15 cellular contexts compared by ENCODE assay signal in genomic region chr5:16578474-16578883, GRCh38. TPM values are rescaled to one million over a fixed set of nuclear protein-coding genes. Genes with fewer than 3 reads are reported as not detected.
DNase-seq lines count a peak whose midpoint lies in the region; ATAC-seq, FAIRE-seq and TF ChIP-seq lines count a peak whose summit lies in the region.
"Had no signal": no experiment of that assay in that cellular context is flagged by ENCODE, and none has a peak within 500 bp of the region (broad histone marks: within the 10 kb centered on the region; RNA-seq: fewer than 3 reads in every experiment).

No MANE protein-coding gene starts in this region.

- no peaks in the 10 kb centered on the region for H3K9me3 ChIP-seq in astrocyte (ENCODE audit: insufficient read depth, low read depth, low read length)
- H3K9me3 ChIP-seq: BE2C, tibial artery had no signal

- ATAC-seq in GM23338 = no peak
- ATAC-seq: foreskin keratinocyte had no signal

- no peaks in the 10 kb centered on the region; the same call in 2 of the 3 replicates for H3K9me3 Mint-ChIP-seq in GM23338
- no peaks in the 10 kb centered on the region for H3K9me3 Mint-ChIP-seq in astrocyte (ENCODE audit: unreplicated experiment)
- H3K9me3 Mint-ChIP-seq in nephron = no peaks in the 10 kb centered on the region

- H4K20me1 ChIP-seq in GM23338 (replicated peaks; ENCODE audit: insufficient read depth) = no peaks in the 10 kb centered on the region
- no peaks in the 10 kb centered on the region for H4K20me1 ChIP-seq in astrocyte (ENCODE audit: insufficient read depth, low read length)

- no peaks in the 10 kb centered on the region for H3K9me2 ChIP-seq in GM23338 (ENCODE audit: insufficient read depth)

- H3K27me3 Mint-ChIP-seq in GM23338 (ENCODE audit: insufficient read depth, low read depth, poor library complexity) (peaks cover 2% of the 10 kb centered on the region), astrocyte (ENCODE audit: low read depth, unreplicated experiment) (peaks cover 8% of the 10 kb centered on the region), nephron (ENCODE audit: low read depth) (peaks cover 10% of the 10 kb centered on the region)

- H3K36me3 Mint-ChIP-seq in GM23338 (ENCODE audit: low read depth) (no peaks in the 10 kb centered on the region), astrocyte (ENCODE audit: low read depth, unreplicated experiment) (no peaks in the 10 kb centered on the region), nephron (ENCODE audit: low read depth) (peaks cover 3% of the 10 kb centered on the region)

- peaks cover 15% of the 10 kb centered on the region for H3F3A ChIP-seq in GM23338 (replicated peaks; ENCODE audit: low read depth)

- H3K27ac ChIP-seq in GM23338 (ENCODE audit: low read depth) (no peak overlapping the region; the same call in 1 of the 2 replicates), astrocyte (ENCODE audit: low read depth, low read length) (no peak overlapping the region)
- H3K27ac ChIP-seq: foreskin keratinocyte, tibial artery had no signal

- no peak for FAIRE-seq in astrocyte (lab: Jason Lieb, UNC)

- no peak overlapping the region for H3K4me2 ChIP-seq in GM23338
- H3K4me2 ChIP-seq in astrocyte (ENCODE audit: low read length) = peak overlapping the region; percentile 31

- H3K27me3 ChIP-seq in GM23338 (ENCODE audit: insufficient read depth) (no peaks in the 10 kb centered on the region), astrocyte (ENCODE audit: insufficient read depth, low read length) (no peaks in the 10 kb centered on the region)
- H3K27me3 ChIP-seq: BE2C, foreskin keratinocyte, tibial artery had no signal

- DNase-seq in GM23338 (ENCODE audit: low spot score) (no peak), NCI-H2227 treated with DMSO at 0.1 percent for 48 hours (lab: John Stamatoyannopoulos, UW) (peak; percentile 89), astrocyte (ENCODE audit: low read depth) (no peak), GOT3 (lab: John Stamatoyannopoulos, UW) (no peak), AG20443 (ENCODE audit: low spot score) (no peak), occipital lobe (lab: John Stamatoyannopoulos, UW) (no peak)
- no peak for DNase-seq in activated CD4-positive, alpha-beta T cell treated with anti-CD3 and anti-CD28 coated beads, Interleukin-2, amount 50 U/mL, for 4 hours
- DNase-seq: activated gamma-delta T cell; DMS79 treated with DMSO at 0.1 percent for 48 hours; foreskin keratinocyte; stimulated activated CD4-positive, alpha-beta T cell treated with anti-CD3 and anti-CD28 coated beads, Interleukin-15, amount 100 ng/mL, for 24 hours; T1000; tibial artery had no signal

- no peak overlapping the region for H3K9ac ChIP-seq in astrocyte (ENCODE audit: low read length)

- peak overlapping the region; percentile 74 for H2AFZ ChIP-seq in GM23338
- no peak overlapping the region for H2AFZ ChIP-seq in astrocyte (ENCODE audit: low read depth, low read length)

- H3K79me2 ChIP-seq in GM23338 (replicated peaks; ENCODE audit: insufficient read depth) = no peaks in the 10 kb centered on the region
- no peaks in the 10 kb centered on the region for H3K79me2 ChIP-seq in astrocyte (ENCODE audit: insufficient read depth, low read length)

- H3K27ac Mint-ChIP-seq in GM23338 = no peak overlapping the region
- no peak overlapping the region for H3K27ac Mint-ChIP-seq in astrocyte (ENCODE audit: unreplicated experiment)
- H3K27ac Mint-ChIP-seq in nephron = peak overlapping the region; percentile 28 to 89 (median 78)

- no peak overlapping the region for H3K4me3 Mint-ChIP-seq in GM23338
- no peak overlapping the region for H3K4me3 Mint-ChIP-seq in astrocyte (ENCODE audit: unreplicated experiment)
- H3K4me3 Mint-ChIP-seq in nephron = no peak overlapping the region

- peaks cover 38% of the 10 kb centered on the region for H3K4me1 ChIP-seq in GM23338 (ENCODE audit: insufficient read depth)
- H3K4me1 ChIP-seq in astrocyte (ENCODE audit: insufficient read depth, low read length) = peaks cover 28% of the 10 kb centered on the region

- TF ChIP-seq CTCF in GM23338 (conservative IDR thresholded peaks at IDR 0.05; ENCODE audit: low read depth in 2 of 2) (no peak), astrocyte (IDR thresholded peaks at IDR 0.05; ENCODE audit: insufficient read depth, low read depth, low read length) (no peak), nephron (IDR thresholded peaks at IDR 0.05; ENCODE audit: unreplicated experiment in 3 of 3) (no peak)

- no peaks in the 10 kb centered on the region for H3K36me3 ChIP-seq in GM23338 (ENCODE audit: insufficient read depth)
- no peaks in the 10 kb centered on the region for H3K36me3 ChIP-seq in astrocyte (ENCODE audit: insufficient read depth, low read length)
- H3K36me3 ChIP-seq: BE2C, tibial artery had no signal

- H3K4me3 ChIP-seq in GM23338 (no peak overlapping the region), astrocyte (ENCODE audit: insufficient read depth, low read depth, low read length) (no peak overlapping the region)
- H3K4me3 ChIP-seq: tibial artery had no signal

- H3K4me1 Mint-ChIP-seq in GM23338 (peaks cover 40% of the 10 kb centered on the region), astrocyte (ENCODE audit: low read depth, unreplicated experiment) (peaks cover 15% of the 10 kb centered on the region), nephron (peaks cover 22% of the 10 kb centered on the region)

TF ChIP-seq in GM23338, 12 proteins besides CTCF, POLR2A, EP300 and RAD21 (continues in another document):
- TF ChIP-seq POLR2AphosphoS5 (IDR thresholded peaks at IDR 0.05; ENCODE audit: low read depth) (no peak), ZNF114 (CRISPR knock-in tag; IDR thresholded peaks at IDR 0.05) (no peak), REST (IDR thresholded peaks at IDR 0.05; ENCODE audit: unreplicated experiment) (no peak), ZNF331 (CRISPR knock-in tag; IDR thresholded peaks at IDR 0.05; ENCODE audit: low read depth) (no peak)

RNA-seq across cellular contexts. Expression of gene RETREG1, which starts 38.3 kb away (rescaled TPM):
- total RNA-seq in GM23338 (2014; rRNA removed; shearing (Covaris generic)) = 2.2 and 2.3 TPM in 2 replicates
- polyA plus RNA-seq in GM23338 (2016; fragmentation: Nextera tagmentation; extraction: Ambion mirVana) = 3.6 and 3.8 TPM in 2 replicates
- total RNA-seq in astrocyte = 0.98 and 1.5 TPM in 2 replicates
- 71.3 TPM for total RNA-seq in occipital lobe

Comparison
In these comparisons a context has a peak if more than half of its experiments do, and no peak if none do; other contexts are left out.
1. H3K27ac Mint-ChIP-seq: peak in nephron (3 of 3); none in GM23338 (single experiment) and astrocyte (single experiment).
2. RNA of gene RETREG1, which starts 38.3 kb away (total RNA-seq): 71.3 TPM in occipital lobe (single experiment); 2.2 to 2.3 TPM in GM23338 and 0.98 to 1.5 TPM in astrocyte; every median in the first group is over 10 times any median in the second.